25 cellular contexts compared by ENCODE assay signal in genomic region chr17:46074540-46074939, GRCh38.
"Had no signal": no experiment of that assay in that cellular context is flagged by ENCODE, and none has a peak within 500 bp of the region (broad histone marks: within the 10 kb centered on the region; RNA-seq: fewer than 3 reads in every experiment).

No MANE protein-coding gene starts in this region.

- H3K36me3 ChIP-seq: ascending aorta had no signal

- H3K27me3 Mint-ChIP-seq: activated B cell treated with CpG ODN at 0.5 μM for 24 hours; activated CD4-positive, alpha-beta T cell treated with anti-CD3 and anti-CD28 coated beads, Interleukin-2, amount 10 ng/mL, durations not matched to agents 24 days and 14 days; activated CD8-positive, alpha-beta memory T cell treated with anti-CD3 and anti-CD28 coated beads, Interleukin-2, amount 10 ng/mL, durations not matched to agents 7 days and 5 days; activated T-helper 17 cell treated with anti-CD3 and anti-CD28 coated beads, Interleukin-2, amount 50 U/mL, for 72 hours; T-helper 17 cell had no signal

- H3K4me3 ChIP-seq: ascending aorta, body of pancreas, coronary artery had no signal

- H3K27me3 ChIP-seq: ascending aorta, body of pancreas had no signal

- ATAC-seq: activated CD8-positive, alpha-beta memory T cell treated with anti-CD3 and anti-CD28 coated beads, Interleukin-2, amount 10 ng/mL, durations not matched to agents 7 days and 5 days; activated T-helper 17 cell treated with anti-CD3 and anti-CD28 coated beads, Interleukin-2, amount 50 U/mL, for 72 hours; body of pancreas; T-helper 17 cell had no signal

- H3K4me3 Mint-ChIP-seq: activated B cell treated with CpG ODN at 0.5 μM for 24 hours; activated CD4-positive, alpha-beta T cell treated with anti-CD3 and anti-CD28 coated beads, Interleukin-2, amount 10 ng/mL, durations not matched to agents 24 days and 14 days; activated CD8-positive, alpha-beta memory T cell treated with anti-CD3 and anti-CD28 coated beads, Interleukin-2, amount 10 ng/mL, durations not matched to agents 7 days and 5 days; activated naive CD4-positive, alpha-beta T cell treated with anti-CD3 and anti-CD28 coated beads for 36 hours; activated T-helper 17 cell treated with anti-CD3 and anti-CD28 coated beads, Interleukin-2, amount 50 U/mL, for 72 hours; T-helper 17 cell had no signal

- FAIRE-seq: bronchial epithelial cell had no signal

- H3K9me3 ChIP-seq: ascending aorta, body of pancreas had no signal

- H3K9me3 Mint-ChIP-seq: activated B cell treated with CpG ODN at 0.5 μM for 24 hours; activated CD4-positive, alpha-beta T cell treated with anti-CD3 and anti-CD28 coated beads, Interleukin-2, amount 10 ng/mL, durations not matched to agents 24 days and 14 days; activated T-helper 17 cell treated with anti-CD3 and anti-CD28 coated beads, Interleukin-2, amount 50 U/mL, for 72 hours had no signal

- DNase-seq: activated B cell treated with CpG ODN at 0.5 μM for 24 hours; activated CD4-positive, alpha-beta T cell treated with anti-CD3 and anti-CD28 coated beads for 1 hour; activated CD4-positive, alpha-beta T cell treated with anti-CD3 and anti-CD28 coated beads, Interleukin-2, amount 10 ng/mL, durations not matched to agents 24 days and 14 days; activated CD4-positive, alpha-beta T cell treated with anti-CD3 and anti-CD28 coated beads, Interleukin-2, amount 50 U/mL, for 48 hours; activated CD8-positive, alpha-beta memory T cell treated with anti-CD3 and anti-CD28 coated beads, Interleukin-2, amount 10 ng/mL, durations not matched to agents 7 days and 5 days; activated gamma-delta T cell; activated naive CD4-positive, alpha-beta T cell treated with anti-CD3 and anti-CD28 coated beads for 36 hours; activated T-cell treated with anti-CD3 and anti-CD28 coated beads, Interleukin-2, amount 50 U/mL, for 48 hours; amniotic stem cell; body of pancreas; central memory CD4-positive, alpha-beta T cell; NCI-H1092; NCI-H1417 treated with DMSO at 0.1 percent for 48 hours; NCI-H1694 treated with DMSO at 0.1 percent for 48 hours; NCI-H2029 treated with DMSO at 0.1 percent for 48 hours; NCI-H510A treated with DMSO at 0.1 percent for 48 hours; NCI-H69; NK-92 treated with Interleukin-12 subunit alpha and Interleukin-12 subunit beta, amount 100 ng/mL, for 24 hours; SIG-M5; T-helper 17 cell; T-helper 9 cell had no signal

- H3K27ac ChIP-seq: ascending aorta, body of pancreas, coronary artery had no signal

- H3K27ac Mint-ChIP-seq: activated B cell treated with CpG ODN at 0.5 μM for 24 hours; activated CD4-positive, alpha-beta T cell treated with anti-CD3 and anti-CD28 coated beads, Interleukin-2, amount 10 ng/mL, durations not matched to agents 24 days and 14 days; activated CD8-positive, alpha-beta memory T cell treated with anti-CD3 and anti-CD28 coated beads, Interleukin-2, amount 10 ng/mL, durations not matched to agents 7 days and 5 days; activated naive CD4-positive, alpha-beta T cell treated with anti-CD3 and anti-CD28 coated beads for 36 hours; activated T-helper 17 cell treated with anti-CD3 and anti-CD28 coated beads, Interleukin-2, amount 50 U/mL, for 72 hours had no signal
